In genomic region chr14:20632831-20633771, GRCh38 we compare ENCODE assay signal across 1 cellular context.
A peak's percentile ranks its signal among the peaks of the same experiment; 100 is the strongest.
TF ChIP-seq lines count a peak whose summit lies in the region.

No MANE protein-coding gene starts in this region.

TF ChIP-seq in A549, 52 proteins besides CTCF, POLR2A, EP300 and RAD21:
- TF ChIP-seq RFX5 (IDR thresholded peaks at IDR 0.05): no peak
- TF ChIP-seq E2F6 (IDR thresholded peaks at IDR 0.05; ENCODE audit: borderline replicate concordance, low read depth): 0 out of 2 replicates have a peak, but pooled peaks have one; percentile 23
- peak; percentile 77 for TF ChIP-seq SREBF2 (IDR thresholded peaks at IDR 0.05)
- peak in 1 of 2 experiments; percentile 67; a peak in 2 of 4 replicates for TF ChIP-seq CEBPB (IDR thresholded peaks at IDR 0.05)
- no peak for TF ChIP-seq PHF8 (IDR thresholded peaks at IDR 0.05; ENCODE audit: borderline replicate concordance, low read depth)
- peak; percentile 40; the same call in 1 of the 2 replicates for TF ChIP-seq ESRRA (IDR thresholded peaks at IDR 0.05; ENCODE audit: borderline replicate concordance, low read length)
- TF ChIP-seq CHD2 (IDR thresholded peaks at IDR 0.05; ENCODE audit: low read length, partially characterized antibody): peak; percentile 27
- TF ChIP-seq MAX (IDR thresholded peaks at IDR 0.05): peak; percentile 31; the same call in 1 of the 2 replicates
- TF ChIP-seq JUN (IDR thresholded peaks at IDR 0.05): peak in 1 of 2 experiments; percentile 47; a peak in 1 of 5 replicates
- 0 out of 2 replicates have a peak, but pooled peaks have one; percentile 80 for TF ChIP-seq RARB (CRISPR knock-in tag; IDR thresholded peaks at IDR 0.05)
- peak; percentile 82; the same call in 1 of the 2 replicates for TF ChIP-seq HMGXB4 (CRISPR knock-in tag; IDR thresholded peaks at IDR 0.05; ENCODE audit: borderline replicate concordance)
